ENCODE assay signal across 10 cellular contexts in the genomic region with DNA sequence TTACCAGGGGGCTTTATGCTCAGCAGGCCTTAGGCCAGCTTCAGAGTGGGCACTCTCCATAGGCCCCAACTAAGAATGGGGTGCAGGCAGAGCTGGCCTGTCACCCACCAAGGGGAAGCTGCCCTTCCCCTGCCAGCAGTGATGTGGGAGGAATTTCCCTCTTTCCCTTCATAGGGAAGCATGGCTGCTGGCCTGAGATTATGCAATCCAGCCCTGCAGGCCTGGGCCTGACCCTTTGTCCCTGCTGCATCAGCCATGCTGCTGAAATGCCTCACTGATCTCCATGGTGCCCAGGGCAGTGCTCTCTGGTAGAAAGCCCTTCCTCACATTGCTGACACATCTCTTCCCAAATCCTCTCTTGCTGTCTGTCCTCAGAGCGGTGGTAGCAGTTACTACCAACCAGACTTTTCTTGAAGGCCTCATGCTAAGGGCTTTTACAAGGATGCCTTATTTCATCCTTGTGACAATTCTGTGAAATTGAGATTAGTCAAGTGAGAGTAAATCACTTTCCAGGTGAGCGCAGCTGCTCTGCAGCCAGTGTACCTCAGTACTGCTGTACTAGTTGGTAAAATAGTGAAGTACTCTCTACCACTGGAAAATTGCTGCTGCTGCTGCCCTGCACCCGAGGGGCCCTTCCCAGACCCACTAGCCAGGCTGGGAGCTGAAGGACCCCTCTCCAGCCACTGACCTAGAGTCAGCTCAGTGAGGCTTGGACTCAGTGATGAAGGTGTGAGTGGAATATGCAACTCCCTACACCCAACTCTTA. TPM values are rescaled to one million over a fixed set of nuclear protein-coding genes. Genes with fewer than 3 reads are reported as not detected.
DNase-seq lines count a peak whose midpoint lies in the region; FAIRE-seq and TF ChIP-seq lines count a peak whose summit lies in the region.
"Had no signal": no experiment of that assay in that cellular context is flagged by ENCODE, and none has a peak within 500 bp of the region (broad histone marks: within the 10 kb centered on the region; RNA-seq: fewer than 3 reads in every experiment).

No MANE protein-coding gene starts in this region.

- H3K4me3 ChIP-seq in SJCRH30 (no peak overlapping the region), fibroblast of mammary gland (ENCODE audit: control insufficient read depth, low read depth, low read length) (no peak overlapping the region), muscle layer of duodenum (ENCODE audit: low read depth in 1 of 2, low read length in 2 of 2) (no peak overlapping the region)

- H3K36me3 ChIP-seq in SJCRH30 (peaks cover 6% of the 10 kb centered on the region), muscle layer of duodenum (ENCODE audit: control insufficient read depth in 1 of 2, insufficient read depth in 2 of 2, low read length in 2 of 2) (peaks cover 0 to 5% of the 10 kb centered on the region in 2 donors)
- H3K36me3 ChIP-seq: neutrophil had no signal

- TF ChIP-seq CTCF in fibroblast of mammary gland (conservative IDR thresholded peaks at IDR 0.05; ENCODE audit: control insufficient read depth, insufficient read depth, low read depth, low read length) = no peak

- H3K27me3 ChIP-seq in SJCRH30 = no peaks in the 10 kb centered on the region
- no peaks in the 10 kb centered on the region for H3K27me3 ChIP-seq in muscle layer of duodenum (ENCODE audit: low read depth, low read length)
- H3K27me3 ChIP-seq: neutrophil had no signal

- no peak for FAIRE-seq in urothelium cell line (lab: Jason Lieb, UNC)

- H3K4me1 ChIP-seq in SJCRH30 (peaks cover 17% of the 10 kb centered on the region; the same call in 1 of the 2 replicates), muscle layer of duodenum (ENCODE audit: control insufficient read depth in 1 of 2, insufficient read depth in 2 of 2, low read length in 2 of 2) (peaks cover 0 to 22% of the 10 kb centered on the region in 2 donors)

- H3K9me3 ChIP-seq in SJCRH30 (replicated peaks) (no peaks in the 10 kb centered on the region), muscle layer of duodenum (ENCODE audit: control insufficient read depth in 1 of 2, low read length in 2 of 2) (no peaks in the 10 kb centered on the region)
- H3K9me3 ChIP-seq: neutrophil had no signal

- DNase-seq in SJCRH30 (no peak), fibroblast of mammary gland (ENCODE audit: low read depth) (peak; percentile 76), urothelium cell line (ENCODE audit: low spot score) (peak; percentile 12), NCI-H146 treated with DMSO at 0.1 percent for 48 hours (lab: John Stamatoyannopoulos, UW; ENCODE audit: unreplicated experiment) (no peak), NCI-H1436 treated with DMSO at 0.1 percent for 48 hours (lab: John Stamatoyannopoulos, UW) (no peak)
- no peak for DNase-seq in activated naive CD4-positive, alpha-beta T cell treated with anti-CD3 and anti-CD28 coated beads, Interleukin-2, amount 50 U/mL, for 16 hours
- DNase-seq: activated CD4-positive, alpha-beta memory T cell treated with anti-CD3 and anti-CD28 coated beads, Interleukin-2, amount 10 ng/mL, durations not matched to agents 7 days and 5 days; NCI-H524 treated with DMSO at 0.1 percent for 48 hours had no signal

- peak overlapping the region; percentile 11 for H3K27ac ChIP-seq in SJCRH30
- peak overlapping the region; percentile 32 for H3K27ac ChIP-seq in muscle layer of duodenum (ENCODE audit: low read length)
- H3K27ac ChIP-seq: neutrophil had no signal

RNA-seq across cellular contexts. Expression of a gene that starts 33.8 kb away (rescaled TPM):
- total RNA-seq in SJCRH30 (2014; rRNA removed; shearing (Covaris generic)) = 57.8 and 63.6 TPM in 2 replicates
- total RNA-seq: activated CD4-positive, alpha-beta memory T cell treated with anti-CD3 and anti-CD28 coated beads, Interleukin-2, amount 10 ng/mL, durations not matched to agents 7 days and 5 days had no signal

RNA-seq across cellular contexts. Expression of a gene that starts 52.3 kb away (rescaled TPM):
- 0.56 and 0.69 TPM in 2 replicates for total RNA-seq in SJCRH30 (2014; rRNA removed; shearing (Covaris generic))

RNA-seq across cellular contexts. Expression of a gene that starts 52.5 kb away (rescaled TPM):
- 0.08 TPM in 1 of 2 replicates, not detected in the other for total RNA-seq in SJCRH30 (2014; rRNA removed; shearing (Covaris generic))

Comparison
In these comparisons a context has a peak if more than half of its experiments do, and no peak if none do; other contexts are left out.
1. DNase-seq: peak in fibroblast of mammary gland (single experiment) and urothelium cell line (single experiment); none in SJCRH30 (0 of 2), activated naive CD4-positive, alpha-beta T cell treated with anti-CD3 and anti-CD28 coated beads, Interleukin-2, amount 50 U/mL, for 16 hours (single experiment), NCI-H146 treated with DMSO at 0.1 percent for 48 hours (single experiment) and NCI-H1436 treated with DMSO at 0.1 percent for 48 hours (single experiment).